ENCODE assay signal across 22 cellular contexts in the genomic region with DNA sequence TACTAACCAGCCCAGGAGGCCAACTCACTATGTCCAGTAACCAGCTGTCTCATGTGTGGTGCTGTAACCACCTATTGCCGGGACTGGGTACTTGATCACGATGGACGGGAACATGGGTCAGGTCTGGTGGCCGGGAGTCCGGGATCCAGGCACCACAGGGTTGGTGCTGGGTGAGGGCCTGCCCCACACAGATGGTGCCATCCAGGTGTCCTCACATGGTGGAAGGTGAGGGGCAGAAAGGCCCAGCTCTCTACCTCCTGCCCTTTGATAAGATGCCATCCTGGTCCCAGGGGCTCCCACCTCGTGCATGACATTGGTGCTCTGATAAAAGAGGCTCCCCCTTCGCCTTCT.
DNase-seq lines count a peak whose midpoint lies in the region; ATAC-seq, FAIRE-seq and TF ChIP-seq lines count a peak whose summit lies in the region.
"Had no signal": no experiment of that assay in that cellular context is flagged by ENCODE, and none has a peak within 500 bp of the region (broad histone marks: within the 10 kb centered on the region; RNA-seq: fewer than 3 reads in every experiment).

No MANE protein-coding gene starts in this region.

- H3K4me3 Mint-ChIP-seq in WTC11 (no peak overlapping the region), Calu3 (ENCODE audit: low read depth, unreplicated experiment) (no peak overlapping the region)
- H3K4me3 Mint-ChIP-seq in activated naive CD4-positive, alpha-beta T cell treated with anti-CD3 and anti-CD28 coated beads for 36 hours, result no peak overlapping the region
- H3K4me3 Mint-ChIP-seq: HFFc6, IgD-negative memory B cell had no signal

- H3K9me3 ChIP-seq in right lobe of liver (no peaks in the 10 kb centered on the region), spleen (no peaks in the 10 kb centered on the region)

- POLR2A ChIA-PET in WTC11 (lab: Charles Lee), result no interaction called here

- H3K27ac Mint-ChIP-seq in WTC11, result no peak overlapping the region
- no peak overlapping the region for H3K27ac Mint-ChIP-seq in Calu3 (ENCODE audit: unreplicated experiment)
- H3K27ac Mint-ChIP-seq in activated naive CD4-positive, alpha-beta T cell treated with anti-CD3 and anti-CD28 coated beads for 36 hours, result no peak overlapping the region
- H3K27ac Mint-ChIP-seq: HFFc6, IgD-negative memory B cell had no signal

- H3K27me3 Mint-ChIP-seq in WTC11 (ENCODE audit: low read depth) (no peaks in the 10 kb centered on the region), Calu3 (ENCODE audit: unreplicated experiment) (no peaks in the 10 kb centered on the region)
- peaks cover 12% of the 10 kb centered on the region for H3K27me3 Mint-ChIP-seq in activated naive CD4-positive, alpha-beta T cell treated with anti-CD3 and anti-CD28 coated beads for 36 hours (ENCODE audit: low read depth)

- H3K4me1 Mint-ChIP-seq in WTC11 (peaks cover 14% of the 10 kb centered on the region), Calu3 (ENCODE audit: low read depth, unreplicated experiment) (no peaks in the 10 kb centered on the region)
- H3K4me1 Mint-ChIP-seq in activated naive CD4-positive, alpha-beta T cell treated with anti-CD3 and anti-CD28 coated beads for 36 hours (ENCODE audit: low read depth), result no peaks in the 10 kb centered on the region
- H3K4me1 Mint-ChIP-seq: IgD-negative memory B cell had no signal

- CTCF ChIA-PET in WTC11 (lab: Charles Lee), result no interaction called here
- CTCF ChIA-PET in Calu3 (lab: Charles Lee), result no interaction called here
- CTCF ChIA-PET in activated naive CD4-positive, alpha-beta T cell treated with anti-CD3 and anti-CD28 coated beads for 36 hours (lab: Charles Lee), result no interaction called here

- no peak for DNase-seq in HTR-8/SVneo (ENCODE audit: insufficient read length, low spot score)
- DNase-seq in WTC11 (ENCODE audit: low spot score), result peak; percentile 6
- peak in 2 of 3 donors; percentile 29 to 36 for DNase-seq in right lobe of liver
- peak; percentile 49 for DNase-seq in spleen
- DNase-seq in Calu3, result no peak
- no peak for DNase-seq in activated naive CD4-positive, alpha-beta T cell treated with anti-CD3 and anti-CD28 coated beads for 36 hours
- DNase-seq in OCI-M2 (lab: John Stamatoyannopoulos, UW; ENCODE audit: unreplicated experiment), result no peak
- DNase-seq: ACHN, DND-41, H7, HFFc6, MM.1S, NCI-H1092 treated with DMSO at 0.1 percent for 48 hours, NCI-H146, NCI-H2029 treated with DMSO at 0.1 percent for 48 hours, NCI-H2171, NCI-H526 had no signal

- H3K36me3 ChIP-seq in right lobe of liver (no peaks in the 10 kb centered on the region), spleen (no peaks in the 10 kb centered on the region)

- peak; percentile 76 for FAIRE-seq in HTR-8/SVneo (lab: Jason Lieb, UNC)
- FAIRE-seq: G401.6 had no signal

- no peak for TF ChIP-seq CTCF in WTC11 (IDR thresholded peaks at IDR 0.05)
- TF ChIP-seq CTCF in right lobe of liver (IDR thresholded peaks at IDR 0.05), result no peak
- TF ChIP-seq CTCF in spleen (IDR thresholded peaks at IDR 0.05 in 8 of 11, conservative IDR thresholded peaks at IDR 0.05 in 3 of 11), result no peak
- no peak for TF ChIP-seq CTCF in Calu3 (IDR thresholded peaks at IDR 0.05; ENCODE audit: unreplicated experiment)

- H3K36me3 Mint-ChIP-seq in WTC11 (peaks cover 8% of the 10 kb centered on the region), Calu3 (ENCODE audit: insufficient read depth, unreplicated experiment) (peaks cover 4% of the 10 kb centered on the region)
- no peaks in the 10 kb centered on the region for H3K36me3 Mint-ChIP-seq in activated naive CD4-positive, alpha-beta T cell treated with anti-CD3 and anti-CD28 coated beads for 36 hours (ENCODE audit: low read depth)
- H3K36me3 Mint-ChIP-seq: IgD-negative memory B cell had no signal

- WGBS in right lobe of liver (ENCODE audit: insufficient coverage, low coverage, low lambda C conversion rate, missing lambda C conversion rate), result 96% methylated on average over 5 of the region's 7 CpGs
- WGBS in spleen, 5 donors, result 82 to 92% (median 88%) methylated on average over 3 to 7 of the region's 7 CpGs

- intact Hi-C loops in right lobe of liver (cut with DNase I) (no loop called here), spleen (cut with DNase I; ENCODE audit: low total_unique reads) (no loop called here), Calu3 (cut with micrococcal nuclease; ENCODE audit: unreplicated experiment) (no loop called here)
- intact Hi-C loops in activated naive CD4-positive, alpha-beta T cell treated with anti-CD3 and anti-CD28 coated beads for 36 hours (cut with micrococcal nuclease), result no loop called here

- H3K4me1 ChIP-seq in right lobe of liver (no peaks in the 10 kb centered on the region), spleen (no peaks in the 10 kb centered on the region)

- no peak overlapping the region for H3K27ac ChIP-seq in right lobe of liver
- H3K27ac ChIP-seq in spleen, result no peak overlapping the region
- H3K27ac ChIP-seq: C4-2B, SK-N-MC had no signal

- no peak overlapping the region for H3K4me3 ChIP-seq in right lobe of liver
- H3K4me3 ChIP-seq in spleen, result no peak overlapping the region
- H3K4me3 ChIP-seq: SK-N-MC had no signal

- H3K9me3 Mint-ChIP-seq in WTC11 (0 out of 2 replicates have a peak, but pooled peaks cover 3% of the 10 kb centered on the region), Calu3 (ENCODE audit: low read depth, unreplicated experiment) (peaks cover 2% of the 10 kb centered on the region)
- H3K9me3 Mint-ChIP-seq in activated naive CD4-positive, alpha-beta T cell treated with anti-CD3 and anti-CD28 coated beads for 36 hours, result no peaks in the 10 kb centered on the region
- H3K9me3 Mint-ChIP-seq: HFFc6, IgD-negative memory B cell had no signal

- ATAC-seq in WTC11 (no peak), right lobe of liver (no peak), HG03460 (IDR thresholded peaks at IDR 0.05; ENCODE audit: unreplicated experiment) (no peak)

- no peak for TF ChIP-seq POLR2A in right lobe of liver (IDR thresholded peaks at IDR 0.05)
- no peak for TF ChIP-seq POLR2A in spleen (IDR thresholded peaks at IDR 0.05)

- no TSS peak for BruUV-seq in Calu3 (replicated peaks; lab: Mats Ljungman, UMichigan)

- H3K27me3 ChIP-seq in right lobe of liver, result no peaks in the 10 kb centered on the region
- H3K27me3 ChIP-seq in spleen (replicated peaks in 1 of 7), result peaks cover 0 to 39% (median 9%) of the 10 kb centered on the region in 7 donors

TF ChIP-seq in WTC11, 78 proteins besides CTCF, POLR2A, EP300 and RAD21 (continues in another document):
- TF ChIP-seq CBFB (CRISPR knock-in tag; IDR thresholded peaks at IDR 0.05; ENCODE audit: low read depth) (no peak), GTF2I (CRISPR knock-in tag; conservative IDR thresholded peaks at IDR 0.05) (no peak), ZNF263 (CRISPR knock-in tag; IDR thresholded peaks at IDR 0.05; ENCODE audit: low read depth) (no peak)
- TF ChIP-seq, protein P1, sequence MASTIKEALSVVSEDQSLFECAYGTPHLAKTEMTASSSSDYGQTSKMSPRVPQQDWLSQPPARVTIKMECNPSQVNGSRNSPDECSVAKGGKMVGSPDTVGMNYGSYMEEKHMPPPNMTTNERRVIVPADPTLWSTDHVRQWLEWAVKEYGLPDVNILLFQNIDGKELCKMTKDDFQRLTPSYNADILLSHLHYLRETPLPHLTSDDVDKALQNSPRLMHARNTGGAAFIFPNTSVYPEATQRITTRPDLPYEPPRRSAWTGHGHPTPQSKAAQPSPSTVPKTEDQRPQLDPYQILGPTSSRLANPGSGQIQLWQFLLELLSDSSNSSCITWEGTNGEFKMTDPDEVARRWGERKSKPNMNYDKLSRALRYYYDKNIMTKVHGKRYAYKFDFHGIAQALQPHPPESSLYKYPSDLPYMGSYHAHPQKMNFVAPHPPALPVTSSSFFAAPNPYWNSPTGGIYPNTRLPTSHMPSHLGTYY (CRISPR knock-in tag; IDR thresholded peaks at IDR 0.05), result no peak
- TF ChIP-seq, protein P2, sequence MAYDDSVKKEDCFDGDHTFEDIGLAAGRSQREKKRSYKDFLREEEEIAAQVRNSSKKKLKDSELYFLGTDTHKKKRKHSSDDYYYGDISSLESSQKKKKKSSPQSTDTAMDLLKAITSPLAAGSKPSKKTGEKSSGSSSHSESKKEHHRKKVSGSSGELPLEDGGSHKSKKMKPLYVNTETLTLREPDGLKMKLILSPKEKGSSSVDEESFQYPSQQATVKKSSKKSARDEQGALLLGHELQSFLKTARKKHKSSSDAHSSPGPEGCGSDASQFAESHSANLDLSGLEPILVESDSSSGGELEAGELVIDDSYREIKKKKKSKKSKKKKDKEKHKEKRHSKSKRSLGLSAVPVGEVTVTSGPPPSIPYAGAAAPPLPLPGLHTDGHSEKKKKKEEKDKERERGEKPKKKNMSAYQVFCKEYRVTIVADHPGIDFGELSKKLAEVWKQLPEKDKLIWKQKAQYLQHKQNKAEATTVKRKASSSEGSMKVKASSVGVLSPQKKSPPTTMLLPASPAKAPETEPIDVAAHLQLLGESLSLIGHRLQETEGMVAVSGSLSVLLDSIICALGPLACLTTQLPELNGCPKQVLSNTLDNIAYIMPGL (CRISPR knock-in tag; IDR thresholded peaks at IDR 0.05), result no peak
- TF ChIP-seq, protein P3, sequence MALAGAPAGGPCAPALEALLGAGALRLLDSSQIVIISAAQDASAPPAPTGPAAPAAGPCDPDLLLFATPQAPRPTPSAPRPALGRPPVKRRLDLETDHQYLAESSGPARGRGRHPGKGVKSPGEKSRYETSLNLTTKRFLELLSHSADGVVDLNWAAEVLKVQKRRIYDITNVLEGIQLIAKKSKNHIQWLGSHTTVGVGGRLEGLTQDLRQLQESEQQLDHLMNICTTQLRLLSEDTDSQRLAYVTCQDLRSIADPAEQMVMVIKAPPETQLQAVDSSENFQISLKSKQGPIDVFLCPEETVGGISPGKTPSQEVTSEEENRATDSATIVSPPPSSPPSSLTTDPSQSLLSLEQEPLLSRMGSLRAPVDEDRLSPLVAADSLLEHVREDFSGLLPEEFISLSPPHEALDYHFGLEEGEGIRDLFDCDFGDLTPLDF (CRISPR knock-in tag; IDR thresholded peaks at IDR 0.05), result no peak
- TF ChIP-seq, protein P4, sequence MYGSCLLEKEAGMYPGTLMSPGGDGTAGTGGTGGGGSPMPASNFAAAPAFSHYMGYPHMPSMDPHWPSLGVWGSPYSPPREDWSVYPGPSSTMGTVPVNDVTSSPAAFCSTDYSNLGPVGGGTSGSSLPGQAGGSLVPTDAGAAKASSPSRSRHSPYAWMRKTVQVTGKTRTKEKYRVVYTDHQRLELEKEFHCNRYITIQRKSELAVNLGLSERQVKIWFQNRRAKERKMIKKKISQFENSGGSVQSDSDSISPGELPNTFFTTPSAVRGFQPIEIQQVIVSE (CRISPR knock-in tag; IDR thresholded peaks at IDR 0.05; ENCODE audit: borderline replicate concordance), result no peak

Comparison
In these comparisons a context has a peak if more than half of its experiments do, and no peak if none do; other contexts are left out.
1. DNase-seq: peak in WTC11 (single experiment), right lobe of liver (2 of 3) and spleen (single experiment); none in HTR-8/SVneo (single experiment), Calu3 (single experiment), activated naive CD4-positive, alpha-beta T cell treated with anti-CD3 and anti-CD28 coated beads for 36 hours (single experiment) and OCI-M2 (single experiment).